In genomic region chr15:66092053-66092976, GRCh38 we compare ENCODE assay signal across 23 cellular contexts.
"Had no signal": no experiment of that assay in that cellular context is flagged by ENCODE, and none has a peak within 500 bp of the region (broad histone marks: within the 10 kb centered on the region; RNA-seq: fewer than 3 reads in every experiment).

No MANE protein-coding gene starts in this region.

- H3K27me3 ChIP-seq: right atrium auricular region, thyroid gland had no signal

- DNase-seq: activated CD4-positive, alpha-beta T cell treated with anti-CD3 and anti-CD28 coated beads, Interleukin-2, amount 10 ng/mL, durations not matched to agents 7 days and 5 days; activated CD4-positive, CD25-positive, alpha-beta regulatory T cell treated with anti-CD3 and anti-CD28 coated beads, Interleukin-2, amount 50 U/mL, for 72 hours; activated CD8-positive, alpha-beta memory T cell treated with anti-CD3 and anti-CD28 coated beads, Interleukin-2, amount 10 ng/mL, durations not matched to agents 7 days and 5 days; activated CD8-positive, alpha-beta T cell treated with anti-CD3 and anti-CD28 coated beads for 36 hours; activated gamma-delta T cell; activated T-cell treated with anti-CD3 and anti-CD28 coated beads for 4 hours; aorta; brain microvascular endothelial cell; caudate nucleus; dermis blood vessel endothelial cell; effector memory CD4-positive, alpha-beta T cell; foreskin keratinocyte; hypothalamus; left ventricle myocardium inferior; mammary epithelial cell; midbrain; natural killer cell; stimulated activated CD4-positive, alpha-beta T cell treated with anti-CD3 and anti-CD28 coated beads, Interleukin-1b, Interleukin-23, amount 100 ng/mL, for 48 hours; substantia nigra; thyroid gland had no signal

- H3K9me3 ChIP-seq: left ventricle myocardium inferior, prostate gland, right atrium auricular region, thyroid gland had no signal

- H3K4me3 ChIP-seq: left ventricle myocardium inferior, prostate gland, right atrium auricular region, thyroid gland had no signal

- ATAC-seq: activated CD8-positive, alpha-beta memory T cell treated with anti-CD3 and anti-CD28 coated beads, Interleukin-2, amount 10 ng/mL, durations not matched to agents 7 days and 5 days; activated CD8-positive, alpha-beta T cell treated with anti-CD3 and anti-CD28 coated beads for 36 hours; foreskin keratinocyte; natural killer cell had no signal

- H3K27ac ChIP-seq: brain microvascular endothelial cell, foreskin keratinocyte, left ventricle myocardium inferior, prostate gland, right atrium auricular region, thyroid gland, VCaP had no signal

- H3K36me3 ChIP-seq: brain microvascular endothelial cell, left ventricle myocardium inferior, prostate gland, right atrium auricular region, thyroid gland had no signal

- H3K4me1 ChIP-seq: foreskin keratinocyte, prostate gland, thyroid gland had no signal
